ENCODE assay signal across 8 cellular contexts in genomic region chr2:234952270-234953115, GRCh38. TPM values are rescaled to one million over a fixed set of nuclear protein-coding genes. Genes with fewer than 3 reads are reported as not detected.
DNase-seq lines count a peak whose midpoint lies in the region; TF ChIP-seq lines count a peak whose summit lies in the region.

No MANE protein-coding gene starts in this region.

- in situ Hi-C loops in G401 (cut with HindIII; ENCODE audit: low sequenced_read_pairs), result no loop called here

- peak overlapping the region; percentile 82 for H3K4me3 ChIP-seq in retinal pigment epithelial cell (ENCODE audit: low read length)

- peak; percentile 56 for DNase-seq in activated CD8-positive, alpha-beta memory T cell treated with anti-CD3 and anti-CD28 coated beads, Interleukin-2, amount 50 U/mL, for 48 hours
- no peak for DNase-seq in activated CD8-positive, alpha-beta memory T cell treated with anti-CD3 and anti-CD28 coated beads, Interleukin-2, amount 50 U/mL, for 4 hours
- DNase-seq in hepatic stellate cell (ENCODE audit: low spot score) (peak; percentile 36), retinal pigment epithelial cell (ENCODE audit: low read depth) (no peak), NCI-H446 treated with DMSO at 0.1 percent for 48 hours (lab: John Stamatoyannopoulos, UW) (no peak), G401 (ENCODE audit: low spot score) (no peak)
- no peak for DNase-seq in stimulated activated CD4-positive, alpha-beta T cell treated with anti-CD3 and anti-CD28 coated beads, Interleukin-12 subunit alpha, Interleukin-12 subunit beta, amount 100 ng/mL, for 4 hours

- peaks cover 35% of the 10 kb centered on the region for H3K27me3 Mint-ChIP-seq in activated naive CD8-positive, alpha-beta T cell

- H3K4me1 Mint-ChIP-seq in activated naive CD8-positive, alpha-beta T cell (ENCODE audit: low read depth), result peaks cover 6% of the 10 kb centered on the region

- no peaks in the 10 kb centered on the region for H3K36me3 Mint-ChIP-seq in activated naive CD8-positive, alpha-beta T cell

- peak overlapping the region; percentile 76 for H3K4me3 Mint-ChIP-seq in activated naive CD8-positive, alpha-beta T cell

- H3K27ac Mint-ChIP-seq in activated naive CD8-positive, alpha-beta T cell, result no peak overlapping the region

- no peaks in the 10 kb centered on the region for H3K9me3 Mint-ChIP-seq in activated naive CD8-positive, alpha-beta T cell (ENCODE audit: low read depth)

- no peak for TF ChIP-seq CTCF in retinal pigment epithelial cell (conservative IDR thresholded peaks at IDR 0.05; ENCODE audit: low read depth, low read length)

RNA-seq across cellular contexts. Expression of gene SH3BP4, which starts 0.7 kb away (rescaled TPM):
- 34.8 and 49.1 TPM in 2 replicates for total RNA-seq in G401 (2014; rRNA removed; shearing (Covaris generic))

Comparison
In these comparisons a context has a peak if more than half of its experiments do, and no peak if none do; other contexts are left out.
1. DNase-seq: peak in activated CD8-positive, alpha-beta memory T cell treated with anti-CD3 and anti-CD28 coated beads, Interleukin-2, amount 50 U/mL, for 48 hours (single experiment) and hepatic stellate cell (single experiment); none in activated CD8-positive, alpha-beta memory T cell treated with anti-CD3 and anti-CD28 coated beads, Interleukin-2, amount 50 U/mL, for 4 hours (single experiment), retinal pigment epithelial cell (single experiment), NCI-H446 treated with DMSO at 0.1 percent for 48 hours (single experiment), G401 (single experiment) and stimulated activated CD4-positive, alpha-beta T cell treated with anti-CD3 and anti-CD28 coated beads, Interleukin-12 subunit alpha, Interleukin-12 subunit beta, amount 100 ng/mL, for 4 hours (single experiment).